Comparison of ENCODE assay signal across 8 cellular contexts in genomic region chr22:17627961-17628303, GRCh38. TPM values are rescaled to one million over a fixed set of nuclear protein-coding genes. Genes with fewer than 3 reads are reported as not detected.
DNase-seq lines count a peak whose midpoint lies in the region; ATAC-seq and TF ChIP-seq lines count a peak whose summit lies in the region.

No MANE protein-coding gene starts in this region.

- H3K27ac ChIP-seq in testis: peak overlapping the region; percentile 89 to 91

- H3K27ac Mint-ChIP-seq in activated CD4-positive, alpha-beta T cell treated with anti-CD3 and anti-CD28 coated beads for 36 hours: peak overlapping the region; percentile 93
- peak overlapping the region; percentile 90 for H3K27ac Mint-ChIP-seq in activated naive CD8-positive, alpha-beta T cell treated with anti-CD3 and anti-CD28 coated beads, Interleukin-2, amount 10 ng/mL, durations not matched to agents 7 days and 5 days

- no peak for TF ChIP-seq POLR2A in testis (IDR thresholded peaks at IDR 0.05)

- H3K36me3 Mint-ChIP-seq in activated CD4-positive, alpha-beta T cell treated with anti-CD3 and anti-CD28 coated beads for 36 hours (ENCODE audit: low read depth): peaks cover 4% of the 10 kb centered on the region
- peaks cover 8% of the 10 kb centered on the region for H3K36me3 Mint-ChIP-seq in activated naive CD8-positive, alpha-beta T cell treated with anti-CD3 and anti-CD28 coated beads, Interleukin-2, amount 10 ng/mL, durations not matched to agents 7 days and 5 days

- H3K4me1 ChIP-seq in testis: peaks cover 20% of the 10 kb centered on the region

- peak overlapping the region; percentile 95 for H3K4me3 Mint-ChIP-seq in activated CD4-positive, alpha-beta T cell treated with anti-CD3 and anti-CD28 coated beads for 36 hours
- peak overlapping the region; percentile 98 for H3K4me3 Mint-ChIP-seq in activated naive CD8-positive, alpha-beta T cell treated with anti-CD3 and anti-CD28 coated beads, Interleukin-2, amount 10 ng/mL, durations not matched to agents 7 days and 5 days

- H3K4me1 Mint-ChIP-seq in activated CD4-positive, alpha-beta T cell treated with anti-CD3 and anti-CD28 coated beads for 36 hours: peaks cover 19% of the 10 kb centered on the region
- H3K4me1 Mint-ChIP-seq in activated naive CD8-positive, alpha-beta T cell treated with anti-CD3 and anti-CD28 coated beads, Interleukin-2, amount 10 ng/mL, durations not matched to agents 7 days and 5 days: peaks cover 18% of the 10 kb centered on the region

- no peaks in the 10 kb centered on the region for H3K9me3 Mint-ChIP-seq in activated CD4-positive, alpha-beta T cell treated with anti-CD3 and anti-CD28 coated beads for 36 hours (ENCODE audit: low read depth)
- no peaks in the 10 kb centered on the region for H3K9me3 Mint-ChIP-seq in activated naive CD8-positive, alpha-beta T cell treated with anti-CD3 and anti-CD28 coated beads, Interleukin-2, amount 10 ng/mL, durations not matched to agents 7 days and 5 days

- H3K27me3 Mint-ChIP-seq in activated CD4-positive, alpha-beta T cell treated with anti-CD3 and anti-CD28 coated beads for 36 hours: no peaks in the 10 kb centered on the region
- no peaks in the 10 kb centered on the region for H3K27me3 Mint-ChIP-seq in activated naive CD8-positive, alpha-beta T cell treated with anti-CD3 and anti-CD28 coated beads, Interleukin-2, amount 10 ng/mL, durations not matched to agents 7 days and 5 days

- H3K27me3 ChIP-seq in testis: no peaks in the 10 kb centered on the region

- TF ChIP-seq CTCF in testis (IDR thresholded peaks at IDR 0.05): no peak

- WGBS in testis, 2 donors: 7 to 10% methylated on average over 20 of the region's 20 CpGs

- POLR2A ChIA-PET in activated CD4-positive, alpha-beta T cell treated with anti-CD3 and anti-CD28 coated beads for 36 hours (lab: Charles Lee): no interaction called here
- POLR2A ChIA-PET in activated naive CD8-positive, alpha-beta T cell treated with anti-CD3 and anti-CD28 coated beads, Interleukin-2, amount 10 ng/mL, durations not matched to agents 7 days and 5 days (lab: Charles Lee): interaction anchor here (1.0 kb wide), 1 partner anchor 11 kb away, joined by 4 read pairs; the partner anchor contains the start of gene BCL2L13

- CTCF ChIA-PET in activated CD4-positive, alpha-beta T cell treated with anti-CD3 and anti-CD28 coated beads for 36 hours (lab: Charles Lee): no interaction called here

- no peaks in the 10 kb centered on the region for H3K9me3 ChIP-seq in testis

- peak overlapping the region; percentile 91 to 93 for H3K4me3 ChIP-seq in testis

- ATAC-seq in activated CD4-positive, alpha-beta T cell treated with anti-CD3 and anti-CD28 coated beads for 36 hours: no peak
- no peak for ATAC-seq in activated naive CD8-positive, alpha-beta T cell treated with anti-CD3 and anti-CD28 coated beads, Interleukin-2, amount 10 ng/mL, durations not matched to agents 7 days and 5 days (ENCODE audit: low read depth)
- peak; percentile 9 for ATAC-seq in left colon
- ATAC-seq in HG02852 (IDR thresholded peaks at IDR 0.05; ENCODE audit: unreplicated experiment): no peak
- ATAC-seq in HG03460 (IDR thresholded peaks at IDR 0.05; ENCODE audit: unreplicated experiment): no peak

- no peaks in the 10 kb centered on the region for H3K36me3 ChIP-seq in testis (ENCODE audit: low read depth, missing control alignments)

- DNase-seq in activated CD4-positive, alpha-beta T cell treated with anti-CD3 and anti-CD28 coated beads for 36 hours: peak; percentile 11
- no peak for DNase-seq in activated CD4-positive, alpha-beta T cell treated with anti-CD3 and anti-CD28 coated beads for 4 hours
- no peak for DNase-seq in activated naive CD8-positive, alpha-beta T cell treated with anti-CD3 and anti-CD28 coated beads, Interleukin-2, amount 10 ng/mL, durations not matched to agents 7 days and 5 days
- peak in 1 of 2 donors; percentile 24 for DNase-seq in left colon
- no peak for DNase-seq in testis
- DNase-seq in stimulated activated CD4-positive, alpha-beta T cell treated with anti-CD3 and anti-CD28 coated beads, Interleukin-15, amount 100 ng/mL, for 24 hours: no peak

- intact Hi-C loops in activated CD4-positive, alpha-beta T cell treated with anti-CD3 and anti-CD28 coated beads for 36 hours (cut with DNase I, micrococcal nuclease): loop anchor here (1.0 to 10.0 kb wide), 6 partner anchors 10 to 544 kb away; partner anchors contain the start of genes BCL2L13 (in 2 of the 2), IL17RA (in 2 of the 2) and HDHD5 (in 1 of the 2)
- intact Hi-C loops in left colon (cut with DNase I, micrococcal nuclease) (no loop called here), testis (cut with DNase I; ENCODE audit: low total_unique reads) (no loop called here)

RNA-seq across cellular contexts. Expression of gene ATP6V1E1, which starts 0.6 kb away (rescaled TPM):
- total RNA-seq in activated CD4-positive, alpha-beta T cell treated with anti-CD3 and anti-CD28 coated beads for 36 hours: 10 to 100 TPM; 83.5 to 95.6 TPM
- total RNA-seq in activated naive CD8-positive, alpha-beta T cell treated with anti-CD3 and anti-CD28 coated beads, Interleukin-2, amount 10 ng/mL, durations not matched to agents 7 days and 5 days: 10 to 100 TPM; 84.9 to 88.2 TPM
- total RNA-seq in left colon (100 to 1,000 TPM; 100 to 102 TPM), testis (100 to 1,000 TPM; 130 to 160 TPM)
- polyA plus RNA-seq in testis (ENCODE audit: insufficient read depth, low read depth, low replicate concordance): 146 TPM

RNA-seq across cellular contexts. Expression of gene BCL2L13, which starts 10.6 kb away (rescaled TPM):
- total RNA-seq in activated CD4-positive, alpha-beta T cell treated with anti-CD3 and anti-CD28 coated beads for 36 hours: 10 to 100 TPM; 34.1 to 34.5 TPM
- 10 to 100 TPM; 30.8 to 33.6 TPM for total RNA-seq in activated naive CD8-positive, alpha-beta T cell treated with anti-CD3 and anti-CD28 coated beads, Interleukin-2, amount 10 ng/mL, durations not matched to agents 7 days and 5 days
- total RNA-seq in left colon: 10 to 100 TPM; 49.8 to 54.6 TPM
- 10 to 100 TPM; 74.1 to 80.2 TPM for total RNA-seq in testis
- polyA plus RNA-seq in testis (ENCODE audit: insufficient read depth, low read depth, low replicate concordance): 60.1 TPM

Comparison
In these comparisons a context has a peak if more than half of its experiments do, and no peak if none do; other contexts are left out.
1. intact Hi-C loops: an anchor here in activated CD4-positive, alpha-beta T cell treated with anti-CD3 and anti-CD28 coated beads for 36 hours (1.0 to 10.0 kb wide); none called in left colon and testis.